Comparison of ENCODE assay signal across 20 cellular contexts in genomic region chr12:103627189-103627855, GRCh38. TPM values are rescaled to one million over a fixed set of nuclear protein-coding genes. Genes with fewer than 3 reads are reported as not detected.
A peak's percentile ranks its signal among the peaks of the same experiment; 100 is the strongest.
DNase-seq lines count a peak whose midpoint lies in the region; ATAC-seq and TF ChIP-seq lines count a peak whose summit lies in the region.
"Had no signal": no experiment of that assay in that cellular context is flagged by ENCODE, and none has a peak within 500 bp of the region (broad histone marks: within the 10 kb centered on the region; RNA-seq: fewer than 3 reads in every experiment).

No MANE protein-coding gene starts in this region.

- H3K27ac Mint-ChIP-seq in stimulated activated naive CD8-positive, alpha-beta T cell treated with anti-CD3 and anti-CD28 coated beads, Interleukin-15, amount 100 ng/mL, for 72 hours = no peak overlapping the region
- H3K27ac Mint-ChIP-seq: activated CD8-positive, alpha-beta T cell treated with anti-CD3 and anti-CD28 coated beads for 36 hours; CD4-positive, alpha-beta T cell; effector memory CD8-positive, alpha-beta T cell; HFFc6; naive thymus-derived CD8-positive, alpha-beta T cell had no signal

- no peaks in the 10 kb centered on the region for H3K79me2 ChIP-seq in mammary epithelial cell (ENCODE audit: insufficient read depth, low read length)

- H3K27ac ChIP-seq in VCaP (peak overlapping the region; percentile 38), right cardiac atrium (ENCODE audit: low read length) (peak overlapping the region; percentile 93), mammary epithelial cell (ENCODE audit: insufficient read depth, low read depth, low read length) (no peak overlapping the region)
- H3K27ac ChIP-seq: KMS-11, pancreas, testis had no signal

- H3K4me2 ChIP-seq in mammary epithelial cell (ENCODE audit: insufficient read depth, low read depth, low read length) = no peak overlapping the region
- H3K4me2 ChIP-seq: KMS-11 had no signal

- ATAC-seq in right cardiac atrium = peak; percentile 90 to 93
- peak; percentile 45 for ATAC-seq in stimulated activated naive CD8-positive, alpha-beta T cell treated with anti-CD3 and anti-CD28 coated beads, Interleukin-15, amount 100 ng/mL, for 72 hours
- no peak for ATAC-seq in GM18517 (IDR thresholded peaks at IDR 0.05; ENCODE audit: unreplicated experiment)
- ATAC-seq in GM21529 (IDR thresholded peaks at IDR 0.05; ENCODE audit: unreplicated experiment) = no peak
- ATAC-seq: activated CD8-positive, alpha-beta T cell treated with anti-CD3 and anti-CD28 coated beads for 36 hours; effector memory CD8-positive, alpha-beta T cell; naive thymus-derived CD8-positive, alpha-beta T cell had no signal

- TF ChIP-seq CTCF in VCaP (conservative IDR thresholded peaks at IDR 0.05) (no peak), mammary epithelial cell (conservative IDR thresholded peaks at IDR 0.05 in 1 of 2, IDR thresholded peaks at IDR 0.05 in 1 of 2; ENCODE audit: extremely low read depth in 1 of 2, insufficient read depth in 1 of 2, low read depth in 1 of 2, low read length in 2 of 2) (no peak)

- H3K9ac ChIP-seq in mammary epithelial cell (ENCODE audit: insufficient read depth, low read length) = no peak overlapping the region
- H3K9ac ChIP-seq: KMS-11 had no signal

- in situ Hi-C loops in mammary epithelial cell (cut with MboI; ENCODE audit: low sequenced_read_pairs in 2 of 2) = no loop called here

- WGBS in right cardiac atrium = 62% methylated on average over 3 of the region's 3 CpGs
- WGBS in mammary epithelial cell (ENCODE audit: low coverage, missing lambda C conversion rate) = 52% methylated on average over 2 of the region's 3 CpGs

- no peak overlapping the region for H3K4me3 ChIP-seq in right cardiac atrium (ENCODE audit: low read length)
- H3K4me3 ChIP-seq in mammary epithelial cell (replicated peaks in 1 of 3; ENCODE audit: insufficient read depth in 1 of 3, low read depth in 2 of 3, low read length in 3 of 3) = no peak overlapping the region
- H3K4me3 ChIP-seq: pancreas, testis had no signal

- BruUV-seq in mammary epithelial cell (replicated peaks; lab: Mats Ljungman, UMichigan) = no TSS peak

- H3K27me3 ChIP-seq in right cardiac atrium (ENCODE audit: control insufficient read depth, insufficient read depth) (no peaks in the 10 kb centered on the region), mammary epithelial cell (ENCODE audit: insufficient read depth, low read length) (no peaks in the 10 kb centered on the region)
- H3K27me3 ChIP-seq: pancreas, testis had no signal

- H3K27me3 Mint-ChIP-seq in stimulated activated naive CD8-positive, alpha-beta T cell treated with anti-CD3 and anti-CD28 coated beads, Interleukin-15, amount 100 ng/mL, for 72 hours = no peaks in the 10 kb centered on the region

- dilution Hi-C loops in mammary epithelial cell (cut with HindIII; ENCODE audit: low sequenced_read_pairs) = no loop called here

- H3K4me1 ChIP-seq in right cardiac atrium (ENCODE audit: control insufficient read depth, insufficient read depth, low read length) (peaks cover 5% of the 10 kb centered on the region), mammary epithelial cell (ENCODE audit: insufficient read depth, low read length) (no peaks in the 10 kb centered on the region)
- H3K4me1 ChIP-seq: pancreas had no signal

- H2AFZ ChIP-seq in mammary epithelial cell (ENCODE audit: low read depth, low read length) = no peak overlapping the region

- no peaks in the 10 kb centered on the region for H3K9me3 Mint-ChIP-seq in stimulated activated naive CD8-positive, alpha-beta T cell treated with anti-CD3 and anti-CD28 coated beads, Interleukin-15, amount 100 ng/mL, for 72 hours
- H3K9me3 Mint-ChIP-seq: activated CD8-positive, alpha-beta T cell treated with anti-CD3 and anti-CD28 coated beads for 36 hours; CD4-positive, alpha-beta T cell; HFFc6 had no signal

- H3K9me3 ChIP-seq in right cardiac atrium (ENCODE audit: control insufficient read depth, low read length) = no peaks in the 10 kb centered on the region
- no peaks in the 10 kb centered on the region for H3K9me3 ChIP-seq in mammary epithelial cell (replicated peaks; ENCODE audit: insufficient read depth, low read length)
- H3K9me3 ChIP-seq: pancreas, testis had no signal

- CTCF ChIA-PET in mammary epithelial cell (lab: Charles Lee; ENCODE audit: low non-redundant PET) = no interaction called here

- intact Hi-C loops in right cardiac atrium (cut with DNase I) (loop anchor here in 1 of 4 donors (10.0 kb wide), 1 partner anchor 247 kb away; no protein-coding TSS in a partner anchor), mammary epithelial cell (cut with micrococcal nuclease) (loop anchor here (10.0 kb wide), 1 partner anchor 477 kb away; no protein-coding TSS in a partner anchor)

- peak; percentile 61 for DNase-seq in NCI-H2029 treated with DMSO at 0.1 percent for 48 hours (lab: John Stamatoyannopoulos, UW)
- peak; percentile 51 to 80 (median 71) for DNase-seq in right cardiac atrium
- DNase-seq in stimulated activated naive CD8-positive, alpha-beta T cell treated with anti-CD3 and anti-CD28 coated beads, Interleukin-15, amount 100 ng/mL, for 72 hours = no peak
- DNase-seq in mammary epithelial cell = no peak
- DNase-seq: activated CD4-positive, CD25-positive, alpha-beta regulatory T cell treated with anti-CD3 and anti-CD28 coated beads, Interleukin-2, amount 50 U/mL, for 72 hours; activated CD8-positive, alpha-beta T cell treated with anti-CD3 and anti-CD28 coated beads for 36 hours; activated gamma-delta T cell treated with Interleukin-2 at 50 U/mL for 16 hours; CD4-positive, alpha-beta T cell; effector memory CD8-positive, alpha-beta T cell; NCI-H510A treated with DMSO at 0.1 percent for 48 hours; stimulated activated CD4-positive, alpha-beta T cell treated with anti-CD3 and anti-CD28 coated beads, Interleukin-1b, Interleukin-23, amount 100 ng/mL, for 48 hours had no signal

- H3K36me3 ChIP-seq in mammary epithelial cell (ENCODE audit: insufficient read depth, low read length) = no peaks in the 10 kb centered on the region
- H3K36me3 ChIP-seq: pancreas had no signal

- H4K20me1 ChIP-seq in mammary epithelial cell (ENCODE audit: insufficient read depth, low read length) = no peaks in the 10 kb centered on the region

- no peaks in the 10 kb centered on the region for H3K4me1 Mint-ChIP-seq in stimulated activated naive CD8-positive, alpha-beta T cell treated with anti-CD3 and anti-CD28 coated beads, Interleukin-15, amount 100 ng/mL, for 72 hours
- H3K4me1 Mint-ChIP-seq: naive thymus-derived CD8-positive, alpha-beta T cell had no signal

- H3K4me3 Mint-ChIP-seq in stimulated activated naive CD8-positive, alpha-beta T cell treated with anti-CD3 and anti-CD28 coated beads, Interleukin-15, amount 100 ng/mL, for 72 hours = no peak overlapping the region
- H3K4me3 Mint-ChIP-seq: activated CD8-positive, alpha-beta T cell treated with anti-CD3 and anti-CD28 coated beads for 36 hours; brain; CD4-positive, alpha-beta T cell; effector memory CD8-positive, alpha-beta T cell; HFFc6; naive thymus-derived CD8-positive, alpha-beta T cell had no signal

RNA-seq across cellular contexts. Expression of gene STAB2, which starts 40.2 kb away (rescaled TPM):
- total RNA-seq in right cardiac atrium (under 1 TPM in 3 of 4 donors, not detected in 1; 0.06 to 0.12 (median 0.08) TPM), mammary epithelial cell (under 1 TPM in 1 of 2 donors, not detected in 1; under 0.01 TPM)
- polyA plus RNA-seq in right cardiac atrium (0.23 TPM), mammary epithelial cell (under 0.01 TPM)
- polyA minus RNA-seq in mammary epithelial cell = not detected
- total RNA-seq: activated CD8-positive, alpha-beta T cell treated with anti-CD3 and anti-CD28 coated beads for 36 hours; CD4-positive, alpha-beta T cell; HFFc6; naive thymus-derived CD8-positive, alpha-beta T cell had no signal
- polyA plus RNA-seq: naive thymus-derived CD8-positive, alpha-beta T cell had no signal

Comparison
In these comparisons a context has a peak if more than half of its experiments do, and no peak if none do; other contexts are left out.
1. DNase-seq: peak in NCI-H2029 treated with DMSO at 0.1 percent for 48 hours (single experiment) and right cardiac atrium (3 of 3); none in stimulated activated naive CD8-positive, alpha-beta T cell treated with anti-CD3 and anti-CD28 coated beads, Interleukin-15, amount 100 ng/mL, for 72 hours (0 of 2) and mammary epithelial cell (single experiment).
2. ATAC-seq: peak in right cardiac atrium (2 of 2) and stimulated activated naive CD8-positive, alpha-beta T cell treated with anti-CD3 and anti-CD28 coated beads, Interleukin-15, amount 100 ng/mL, for 72 hours (single experiment); none in GM18517 (single experiment) and GM21529 (single experiment).